9 cellular contexts compared by ENCODE assay signal in the genomic region with DNA sequence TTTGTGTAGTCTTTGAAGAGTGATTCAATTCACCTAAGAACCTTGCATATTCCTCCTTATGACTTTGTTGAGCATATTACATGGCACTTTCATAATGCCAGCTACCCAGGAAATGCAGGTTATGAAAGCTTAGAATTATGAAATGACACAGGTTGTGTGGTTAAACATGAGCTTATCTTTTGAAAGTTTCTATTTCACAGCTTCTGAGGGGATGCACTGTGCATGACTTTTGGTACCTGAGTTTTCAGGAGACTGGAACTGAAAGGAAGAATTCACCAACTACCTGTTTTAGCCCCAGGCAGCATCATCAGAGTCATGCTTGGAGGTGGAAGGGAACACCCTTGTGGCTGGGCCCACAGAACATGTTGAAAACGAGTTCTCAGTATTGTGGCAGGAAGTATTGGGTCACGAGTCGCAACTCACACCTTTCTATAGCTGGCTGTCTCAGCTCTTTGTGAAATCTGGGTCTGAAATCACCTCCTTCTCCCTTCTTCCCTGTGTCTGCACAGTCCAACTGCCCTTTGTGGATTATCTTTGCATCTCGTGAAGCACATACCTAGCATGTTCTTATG.
DNase-seq lines count a peak whose midpoint lies in the region; ATAC-seq and TF ChIP-seq lines count a peak whose summit lies in the region.
"Had no signal": no experiment of that assay in that cellular context is flagged by ENCODE, and none has a peak within 500 bp of the region (broad histone marks: within the 10 kb centered on the region; RNA-seq: fewer than 3 reads in every experiment).

No MANE protein-coding gene starts in this region.

- H3K4me1 Mint-ChIP-seq in CD14-positive monocyte (peaks cover 57% of the 10 kb centered on the region), IgD-negative memory B cell (peaks cover 24 to 34% (median 28%) of the 10 kb centered on the region in 3 donors), natural killer cell (peaks cover 56 to 65% of the 10 kb centered on the region in 2 donors), osteocyte (ENCODE audit: unreplicated experiment) (no peaks in the 10 kb centered on the region)

- TF ChIP-seq CTCF in CD14-positive monocyte (IDR thresholded peaks at IDR 0.05) (no peak), natural killer cell (IDR thresholded peaks at IDR 0.05) (no peak), osteocyte (IDR thresholded peaks at IDR 0.05) (no peak)

- ATAC-seq in GM21381 (IDR thresholded peaks at IDR 0.05; ENCODE audit: unreplicated experiment) (peak; percentile 86), natural killer cell (peak; percentile 92 to 98 (median 97))

- H3K27ac Mint-ChIP-seq in CD14-positive monocyte (peak overlapping the region; percentile 75 to 92 (median 87)), IgD-negative memory B cell (peak overlapping the region; percentile 11 to 77 (median 30)), natural killer cell (peak overlapping the region; percentile 89 to 90), osteocyte (ENCODE audit: unreplicated experiment) (no peak overlapping the region)
- H3K27ac Mint-ChIP-seq: brain had no signal

- H3K4me3 Mint-ChIP-seq in CD14-positive monocyte (no peak overlapping the region), IgD-negative memory B cell (peak overlapping the region in 1 of 4 donors; percentile 65), natural killer cell (peak overlapping the region; percentile 36), osteocyte (ENCODE audit: unreplicated experiment) (no peak overlapping the region)
- H3K4me3 Mint-ChIP-seq: brain had no signal

- H3K27me3 Mint-ChIP-seq in CD14-positive monocyte (ENCODE audit: low read depth in 3 of 3), result peaks cover 0 to 2% (median 0%) of the 10 kb centered on the region in 3 donors
- H3K27me3 Mint-ChIP-seq in IgD-negative memory B cell, result no peaks in the 10 kb centered on the region
- H3K27me3 Mint-ChIP-seq in natural killer cell (ENCODE audit: low read depth in 2 of 2), result peaks cover 0 to 16% of the 10 kb centered on the region in 2 donors
- H3K27me3 Mint-ChIP-seq in osteocyte (ENCODE audit: unreplicated experiment), result peaks cover 5% of the 10 kb centered on the region

- DNase-seq in CD14-positive monocyte (ENCODE audit: low spot score), result peak; percentile 54
- DNase-seq in activated CD8-positive, alpha-beta memory T cell treated with anti-CD3 and anti-CD28 coated beads for 48 hours (ENCODE audit: low read depth in 2 of 3, low spot score in 2 of 3), result peak in 2 of 3 experiments; percentile 38 to 50
- DNase-seq in natural killer cell, result peak; percentile 64
- DNase-seq in osteocyte (ENCODE audit: extremely low spot score, unreplicated experiment), result no peak
- DNase-seq in ureter (ENCODE audit: low spot score), result no peak
- no peak for DNase-seq in cerebellum (ENCODE audit: low spot score)

- H3K36me3 Mint-ChIP-seq in CD14-positive monocyte, result no peaks in the 10 kb centered on the region
- H3K36me3 Mint-ChIP-seq in IgD-negative memory B cell, result no peaks in the 10 kb centered on the region
- no peaks in the 10 kb centered on the region for H3K36me3 Mint-ChIP-seq in natural killer cell
- no peaks in the 10 kb centered on the region for H3K36me3 Mint-ChIP-seq in osteocyte (ENCODE audit: unreplicated experiment)
- H3K36me3 Mint-ChIP-seq: brain had no signal

- H3K9me3 Mint-ChIP-seq in CD14-positive monocyte, result peaks cover 0 to 3% (median 0%) of the 10 kb centered on the region in 7 donors
- H3K9me3 Mint-ChIP-seq in IgD-negative memory B cell, result no peaks in the 10 kb centered on the region
- H3K9me3 Mint-ChIP-seq in natural killer cell, result peaks cover 0 to 3% of the 10 kb centered on the region in 2 donors
- no peaks in the 10 kb centered on the region for H3K9me3 Mint-ChIP-seq in osteocyte (ENCODE audit: unreplicated experiment)

- intact Hi-C loops in CD14-positive monocyte (cut with micrococcal nuclease) (no loop called here), natural killer cell (cut with micrococcal nuclease) (loop anchor here (2.0 to 5.0 kb wide), 3 partner anchors 15 to 229 kb away; partner anchors contain the start of genes KLLN and PTEN)

Comparison
In these comparisons a context has a peak if more than half of its experiments do, and no peak if none do; other contexts are left out.
1. DNase-seq: peak in CD14-positive monocyte (single experiment), activated CD8-positive, alpha-beta memory T cell treated with anti-CD3 and anti-CD28 coated beads for 48 hours (2 of 3) and natural killer cell (single experiment); none in osteocyte (single experiment), ureter (single experiment) and cerebellum (single experiment).